Comparison of ENCODE assay signal across 10 cellular contexts in genomic region chr18:75206637-75207297, GRCh38. TPM values are rescaled to one million over a fixed set of nuclear protein-coding genes. Genes with fewer than 3 reads are reported as not detected.
DNase-seq lines count a peak whose midpoint lies in the region; ATAC-seq and TF ChIP-seq lines count a peak whose summit lies in the region.
"Had no signal": no experiment of that assay in that cellular context is flagged by ENCODE, and none has a peak within 500 bp of the region (broad histone marks: within the 10 kb centered on the region; RNA-seq: fewer than 3 reads in every experiment).

No MANE protein-coding gene starts in this region.

- H3K4me3 Mint-ChIP-seq in CD14-positive monocyte (peak overlapping the region; percentile 95), IgD-negative memory B cell (peak overlapping the region in 3 of 4 donors; percentile 93 to 97 (median 95)), nephron (peak overlapping the region; percentile 93 to 96 (median 95))
- peak overlapping the region; percentile 89 for H3K4me3 Mint-ChIP-seq in dendritic cell treated with granulocyte-macrophage colony-stimulating factor and Interleukin-4, amounts not matched to agents 40 ng/mL and 50 ng/mL, for 4 days

- peaks cover 44% of the 10 kb centered on the region for H3K4me1 Mint-ChIP-seq in CD14-positive monocyte
- peaks cover 28 to 41% (median 32%) of the 10 kb centered on the region in 3 donors for H3K4me1 Mint-ChIP-seq in IgD-negative memory B cell
- H3K4me1 Mint-ChIP-seq in dendritic cell treated with granulocyte-macrophage colony-stimulating factor and Interleukin-4, amounts not matched to agents 40 ng/mL and 50 ng/mL, for 4 days (ENCODE audit: low read depth), result peaks cover 54% of the 10 kb centered on the region
- peaks cover 57% of the 10 kb centered on the region for H3K4me1 Mint-ChIP-seq in nephron

- H3K27me3 Mint-ChIP-seq in CD14-positive monocyte (ENCODE audit: low read depth in 3 of 3) (peaks cover 2 to 38% (median 23%) of the 10 kb centered on the region in 3 donors), IgD-negative memory B cell (peaks cover 3% of the 10 kb centered on the region), nephron (ENCODE audit: low read depth) (peaks cover 5% of the 10 kb centered on the region)
- peaks cover 34% of the 10 kb centered on the region for H3K27me3 Mint-ChIP-seq in dendritic cell treated with granulocyte-macrophage colony-stimulating factor and Interleukin-4, amounts not matched to agents 40 ng/mL and 50 ng/mL, for 4 days

- DNase-seq in CD14-positive monocyte (ENCODE audit: low spot score) (no peak), globus pallidus (ENCODE audit: low spot score) (no peak), amygdala (lab: John Stamatoyannopoulos, UW) (no peak), NCI-H446 treated with DMSO at 0.1 percent for 48 hours (lab: John Stamatoyannopoulos, UW) (no peak)
- DNase-seq: NCI-H774 had no signal

- TF ChIP-seq CTCF in CD14-positive monocyte (IDR thresholded peaks at IDR 0.05) (no peak), nephron (IDR thresholded peaks at IDR 0.05; ENCODE audit: unreplicated experiment in 3 of 3) (no peak)

- ATAC-seq in GM18498 (IDR thresholded peaks at IDR 0.05; ENCODE audit: unreplicated experiment), result no peak
- ATAC-seq: left lobe of liver had no signal

- intact Hi-C loops in CD14-positive monocyte (cut with micrococcal nuclease), result loop anchor here (5.0 to 10.0 kb wide), 4 partner anchors 41 to 142 kb away; no protein-coding TSS in a partner anchor
- intact Hi-C loops in dendritic cell treated with granulocyte-macrophage colony-stimulating factor and Interleukin-4, amounts not matched to agents 40 ng/mL and 50 ng/mL, for 4 days (cut with micrococcal nuclease), result loop anchor here (2.0 to 10.0 kb wide), 4 partner anchors 34 to 1616 kb away; partner anchors contain the start of gene ZNF236

- H3K36me3 Mint-ChIP-seq in CD14-positive monocyte, result peaks cover 19 to 30% of the 10 kb centered on the region in 2 donors
- H3K36me3 Mint-ChIP-seq in IgD-negative memory B cell, result no peaks in the 10 kb centered on the region
- H3K36me3 Mint-ChIP-seq in dendritic cell treated with granulocyte-macrophage colony-stimulating factor and Interleukin-4, amounts not matched to agents 40 ng/mL and 50 ng/mL, for 4 days (ENCODE audit: low read depth), result peaks cover 36% of the 10 kb centered on the region
- peaks cover 3% of the 10 kb centered on the region for H3K36me3 Mint-ChIP-seq in nephron (ENCODE audit: low read depth)

- H3K9me3 Mint-ChIP-seq in CD14-positive monocyte (peaks cover 0 to 1% (median 0%) of the 10 kb centered on the region in 7 donors), IgD-negative memory B cell (no peaks in the 10 kb centered on the region), nephron (no peaks in the 10 kb centered on the region)
- H3K9me3 Mint-ChIP-seq in dendritic cell treated with granulocyte-macrophage colony-stimulating factor and Interleukin-4, amounts not matched to agents 40 ng/mL and 50 ng/mL, for 4 days, result no peaks in the 10 kb centered on the region

- no peak overlapping the region for H3K27ac Mint-ChIP-seq in CD14-positive monocyte
- peak overlapping the region; percentile 27 to 82 (median 63) for H3K27ac Mint-ChIP-seq in IgD-negative memory B cell
- peak overlapping the region; percentile 94 for H3K27ac Mint-ChIP-seq in dendritic cell treated with granulocyte-macrophage colony-stimulating factor and Interleukin-4, amounts not matched to agents 40 ng/mL and 50 ng/mL, for 4 days
- H3K27ac Mint-ChIP-seq in nephron, result peak overlapping the region; percentile 86 to 92 (median 89)

RNA-seq across cellular contexts. Expression of gene PTGR3, which starts 2.2 kb away (rescaled TPM):
- 10 to 100 TPM; 15.5 to 27.5 TPM for polyA plus RNA-seq in CD14-positive monocyte
- 20.7 TPM for polyA plus RNA-seq in IgD-negative memory B cell

RNA-seq across cellular contexts. Expression of gene TSHZ1, which starts 3.8 kb away (rescaled TPM):
- polyA plus RNA-seq in CD14-positive monocyte, result 1 to 10 TPM in 1 of 2 donors, under 1 TPM in 1; 0.76 to 1.4 TPM
- polyA plus RNA-seq in IgD-negative memory B cell, result 3.5 TPM

Comparison
In these comparisons a context has a peak if more than half of its experiments do, and no peak if none do; other contexts are left out.
1. H3K27ac Mint-ChIP-seq: peak in IgD-negative memory B cell (3 of 3), dendritic cell treated with granulocyte-macrophage colony-stimulating factor and Interleukin-4, amounts not matched to agents 40 ng/mL and 50 ng/mL, for 4 days (single experiment) and nephron (3 of 3); none in CD14-positive monocyte (0 of 7).
2. Peak in every context shown above with its lines, with median percentiles within 50 percentile points of each other: H3K4me3 Mint-ChIP-seq.